8 cellular contexts compared by ENCODE assay signal in the genomic region with DNA sequence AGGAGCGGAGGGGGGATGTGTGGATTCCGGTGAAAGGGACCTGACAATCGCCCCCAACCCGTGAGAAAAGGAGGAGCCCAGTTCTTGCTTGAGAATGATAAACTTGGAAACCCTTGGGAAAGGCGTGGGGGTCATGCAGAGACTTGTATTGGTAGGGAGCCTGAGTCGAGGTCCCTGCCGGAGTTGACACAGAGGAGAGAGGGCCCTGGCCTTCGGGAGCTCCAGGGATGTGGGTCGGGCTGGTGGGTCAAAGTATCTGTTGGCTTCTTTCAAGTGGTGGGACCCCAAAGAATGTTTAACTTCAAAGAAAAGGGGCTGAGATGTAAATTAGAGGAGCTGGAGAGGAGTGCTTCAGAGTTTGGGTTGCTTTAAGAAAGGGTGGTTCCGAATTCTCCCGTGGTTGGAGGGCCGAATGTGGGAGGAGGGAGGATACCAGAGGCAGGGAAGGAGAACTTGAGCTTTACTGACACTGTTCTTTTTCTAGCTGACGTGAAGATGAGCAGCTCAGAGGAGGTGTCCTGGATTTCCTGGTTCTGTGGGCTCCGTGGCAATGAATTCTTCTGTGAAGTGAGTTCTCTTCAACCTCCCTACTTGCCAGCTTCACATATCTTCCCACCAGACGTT. TPM values are rescaled to one million over a fixed set of nuclear protein-coding genes. Genes with fewer than 3 reads are reported as not detected.
DNase-seq lines count a peak whose midpoint lies in the region; ATAC-seq and TF ChIP-seq lines count a peak whose summit lies in the region.

No MANE protein-coding gene starts in this region.

- no peaks in the 10 kb centered on the region for H3K27me3 ChIP-seq in right lobe of liver
- no peaks in the 10 kb centered on the region for H3K27me3 ChIP-seq in transverse colon

- peaks cover 1 to 18% (median 8%) of the 10 kb centered on the region in 4 donors for H3K4me1 ChIP-seq in right lobe of liver
- peaks cover 21 to 47% (median 26%) of the 10 kb centered on the region in 4 donors for H3K4me1 ChIP-seq in transverse colon

- WGBS in right lobe of liver (ENCODE audit: insufficient coverage, low coverage, low lambda C conversion rate, missing lambda C conversion rate) = 3% methylated on average over 15 of the region's 15 CpGs
- whole genome bisulfite sequencing in transverse colon (ENCODE audit: low coverage in 1 of 2), 2 donors = 1 to 5% methylated on average over 4 to 15 of the region's 15 CpGs

- H3K27ac ChIP-seq in angular gyrus (ENCODE audit: low read depth, low read length) (peak overlapping the region; percentile 67), right lobe of liver (peak overlapping the region; percentile 62 to 90 (median 81)), transverse colon (peak overlapping the region; percentile 93 to 99 (median 98))

- no peaks in the 10 kb centered on the region for H3K27me3 Mint-ChIP-seq in activated T-cell treated with anti-CD3 and anti-CD28 coated beads, Interleukin-2, amount 50 U/mL, for 4 hours (ENCODE audit: low read depth)

- TF ChIP-seq CTCF in right lobe of liver (IDR thresholded peaks at IDR 0.05) = no peak
- no peak for TF ChIP-seq CTCF in transverse colon (IDR thresholded peaks at IDR 0.05)

- peak overlapping the region; percentile 70 to 93 (median 87) for H3K4me3 ChIP-seq in right lobe of liver
- H3K4me3 ChIP-seq in transverse colon = peak overlapping the region; percentile 76 to 96 (median 92)

- peaks cover 47% of the 10 kb centered on the region for H3K4me1 Mint-ChIP-seq in activated T-cell treated with anti-CD3 and anti-CD28 coated beads, Interleukin-2, amount 50 U/mL, for 4 hours (ENCODE audit: low read depth)

- DNase-seq in activated T-cell treated with anti-CD3 and anti-CD28 coated beads, Interleukin-2, amount 50 U/mL, for 4 hours = no peak
- no peak for DNase-seq in activated T-cell treated with anti-CD3 and anti-CD28 coated beads, Interleukin-2, amount 50 U/mL, for 48 hours
- DNase-seq in right lobe of liver = no peak
- DNase-seq in transverse colon = no peak
- no peak for DNase-seq in SW480 (ENCODE audit: low spot score)
- DNase-seq in D341Med (ENCODE audit: low spot score) = no peak

- peak overlapping the region; percentile 89 for H3K4me3 Mint-ChIP-seq in activated T-cell treated with anti-CD3 and anti-CD28 coated beads, Interleukin-2, amount 50 U/mL, for 4 hours

- in situ Hi-C loops in transverse colon (cut with MboI; ENCODE audit: low pct_ligation_motif_present in 1 of 4, low pct_unique_long_range_greater_than_20kb in 1 of 4, low sequenced_read_pairs in 3 of 4) = no loop called here

- no peak for TF ChIP-seq EP300 in transverse colon (IDR thresholded peaks at IDR 0.05; ENCODE audit: low read depth)

- ATAC-seq in activated T-cell treated with anti-CD3 and anti-CD28 coated beads, Interleukin-2, amount 50 U/mL, for 4 hours = no peak
- no peak for ATAC-seq in right lobe of liver
- ATAC-seq in GM21360 (IDR thresholded peaks at IDR 0.05; ENCODE audit: unreplicated experiment) = no peak

- peaks cover 57% of the 10 kb centered on the region for H3K36me3 Mint-ChIP-seq in activated T-cell treated with anti-CD3 and anti-CD28 coated beads, Interleukin-2, amount 50 U/mL, for 4 hours (ENCODE audit: insufficient read depth)

- H3K9me3 ChIP-seq in right lobe of liver (no peaks in the 10 kb centered on the region), transverse colon (no peaks in the 10 kb centered on the region)

- intact Hi-C loops in right lobe of liver (cut with DNase I) = no loop called here
- intact Hi-C loops in transverse colon (cut with DNase I; ENCODE audit: low total_unique reads) = no loop called here

- H3K36me3 ChIP-seq in right lobe of liver (peaks cover 10 to 46% (median 29%) of the 10 kb centered on the region in 4 donors), transverse colon (peaks cover 0 to 50% (median 24%) of the 10 kb centered on the region in 4 donors)

- H3K9me3 Mint-ChIP-seq in activated T-cell treated with anti-CD3 and anti-CD28 coated beads, Interleukin-2, amount 50 U/mL, for 4 hours = no peaks in the 10 kb centered on the region

- TF ChIP-seq POLR2A in right lobe of liver (IDR thresholded peaks at IDR 0.05) (no peak), transverse colon (IDR thresholded peaks at IDR 0.05) (no peak)

RNA-seq across cellular contexts. Expression of a gene that starts 0.6 kb away (rescaled TPM):
- total RNA-seq in activated T-cell treated with anti-CD3 and anti-CD28 coated beads, Interleukin-2, amount 50 U/mL, for 4 hours = 100 to 1,000 TPM; 301 to 311 (median 307) TPM
- total RNA-seq in right lobe of liver = 100 to 1,000 TPM in 2 of 6 experiments, 10 to 100 TPM in 4; 52.5 to 171 (median 64.5) TPM
- 100 to 1,000 TPM; 182 to 231 (median 210) TPM for total RNA-seq in transverse colon

RNA-seq across cellular contexts. Expression of a gene that starts 1.7 kb away (rescaled TPM):
- total RNA-seq in activated T-cell treated with anti-CD3 and anti-CD28 coated beads, Interleukin-2, amount 50 U/mL, for 4 hours = 10 to 100 TPM; 34.9 to 37.8 (median 37.5) TPM
- total RNA-seq in right lobe of liver (10 to 100 TPM in 1 of 6 experiments, 1 to 10 TPM in 5; 6.4 to 10.0 (median 8.0) TPM), transverse colon (10 to 100 TPM in 3 of 4 donors, 1 to 10 TPM in 1; 2.4 to 32.9 (median 23.2) TPM)

RNA-seq across cellular contexts. Expression of a gene that starts 3.3 kb away (rescaled TPM):
- total RNA-seq in activated T-cell treated with anti-CD3 and anti-CD28 coated beads, Interleukin-2, amount 50 U/mL, for 4 hours = 10 to 100 TPM; 22.6 to 24.0 (median 22.9) TPM
- total RNA-seq in right lobe of liver = 1 to 10 TPM in 5 of 6 experiments, under 1 TPM in 1; 0.98 to 5.7 (median 2.6) TPM
- 10 to 100 TPM in 2 of 4 donors, 1 to 10 TPM in 2; 2.4 to 21.3 (median 10.3) TPM for total RNA-seq in transverse colon

RNA-seq across cellular contexts. Expression of a gene that starts 5.9 kb away (rescaled TPM):
- 10 to 100 TPM; 17.1 to 18.3 (median 18.2) TPM for total RNA-seq in activated T-cell treated with anti-CD3 and anti-CD28 coated beads, Interleukin-2, amount 50 U/mL, for 4 hours
- total RNA-seq in right lobe of liver = 1 to 10 TPM; 6.6 to 8.7 (median 7.6) TPM
- 10 to 100 TPM; 18.7 to 45.7 (median 25.2) TPM for total RNA-seq in transverse colon

RNA-seq across cellular contexts. Expression of a gene that starts 10.8 kb away (rescaled TPM):
- total RNA-seq in activated T-cell treated with anti-CD3 and anti-CD28 coated beads, Interleukin-2, amount 50 U/mL, for 4 hours = 1 to 10 TPM; 1.8 to 2.8 (median 2.1) TPM
- total RNA-seq in right lobe of liver (100 to 1,000 TPM; 100 to 182 (median 116) TPM), transverse colon (1 to 10 TPM in 2 of 4 donors, not detected in 2; 2.2 to 5.5 TPM)
